ENCODE assay signal across 11 cellular contexts in the genomic region with DNA sequence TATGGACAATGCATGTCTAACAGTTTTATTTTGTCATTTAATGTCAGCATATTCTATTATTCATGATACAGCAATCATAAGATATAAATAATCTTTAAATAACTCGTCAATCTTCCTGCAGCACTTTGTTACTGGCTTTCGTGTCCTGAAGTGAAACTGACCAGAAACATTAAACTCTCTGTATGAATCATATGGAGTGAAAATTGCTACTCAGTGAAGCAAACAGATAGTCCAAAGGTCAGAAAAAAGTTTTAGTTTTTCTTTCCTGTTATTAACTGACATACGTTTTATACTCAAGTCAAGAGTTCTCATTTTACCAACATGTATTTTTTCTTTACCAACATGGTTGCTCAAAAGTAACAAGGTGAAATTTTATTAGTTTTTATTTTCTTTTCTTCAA.
DNase-seq lines count a peak whose midpoint lies in the region; ATAC-seq, FAIRE-seq and TF ChIP-seq lines count a peak whose summit lies in the region.
"Had no signal": no experiment of that assay in that cellular context is flagged by ENCODE, and none has a peak within 500 bp of the region (broad histone marks: within the 10 kb centered on the region; RNA-seq: fewer than 3 reads in every experiment).

No MANE protein-coding gene starts in this region.

- peak overlapping the region; percentile 70 for H3K4me2 ChIP-seq in A549

- 5% methylated on average over 3 of the region's 3 CpGs for WGBS in A549 (ENCODE audit: missing lambda C conversion rate)
- 30 to 49% methylated on average over 3 of the region's 3 CpGs for WGBS in body of pancreas, 2 donors

- POLR2A ChIA-PET in A549 (lab: Yijun Ruan, JAX): no interaction called here

- no peaks in the 10 kb centered on the region for H3K4me1 Mint-ChIP-seq in stimulated activated naive CD8-positive, alpha-beta T cell treated with anti-CD3 and anti-CD28 coated beads, Interleukin-15, amount 100 ng/mL, for 72 hours

- TF ChIP-seq CTCF in A549 (IDR thresholded peaks at IDR 0.05) (no peak), body of pancreas (IDR thresholded peaks at IDR 0.05) (no peak)

- H3K36me3 ChIP-seq in body of pancreas (replicated peaks in 1 of 2; ENCODE audit: insufficient read depth in 1 of 2, low read depth in 2 of 2): no peaks in the 10 kb centered on the region

- H3K27me3 ChIP-seq in body of pancreas: no peaks in the 10 kb centered on the region

- H3K27ac ChIP-seq in A549 (peak overlapping the region; percentile 74; a peak in 5 of 6 replicates), body of pancreas (no peak overlapping the region)

- no peak overlapping the region for H3K4me3 Mint-ChIP-seq in stimulated activated naive CD8-positive, alpha-beta T cell treated with anti-CD3 and anti-CD28 coated beads, Interleukin-15, amount 100 ng/mL, for 72 hours

- ATAC-seq in A549 (peak; percentile 39 to 77; a peak in 3 of 6 replicates), GM19328 (IDR thresholded peaks at IDR 0.05; ENCODE audit: unreplicated experiment) (peak; percentile 70), HG02938 (IDR thresholded peaks at IDR 0.05; ENCODE audit: unreplicated experiment) (peak; percentile 98), body of pancreas (no peak)
- no peak for ATAC-seq in stimulated activated naive CD8-positive, alpha-beta T cell treated with anti-CD3 and anti-CD28 coated beads, Interleukin-15, amount 100 ng/mL, for 72 hours

- H3K4me3 ChIP-seq in A549: no peak overlapping the region
- no peak overlapping the region for H3K4me3 ChIP-seq in body of pancreas

- H3K27ac Mint-ChIP-seq in stimulated activated naive CD8-positive, alpha-beta T cell treated with anti-CD3 and anti-CD28 coated beads, Interleukin-15, amount 100 ng/mL, for 72 hours: no peak overlapping the region

- peak; percentile 4 to 37 for DNase-seq in A549 (ENCODE audit: low read depth in 1 of 2, low spot score in 1 of 2)
- DNase-seq in RCC 7860 (ENCODE audit: low spot score): peak; percentile 83
- no peak for DNase-seq in stimulated activated naive CD8-positive, alpha-beta T cell treated with anti-CD3 and anti-CD28 coated beads, Interleukin-15, amount 100 ng/mL, for 72 hours
- DNase-seq in A172 (ENCODE audit: low spot score): no peak
- DNase-seq in body of pancreas: no peak
- no peak for DNase-seq in NCI-H1694 (lab: John Stamatoyannopoulos, UW)
- DNase-seq: effector CD8-positive, alpha-beta T cell had no signal

- peaks cover 32% of the 10 kb centered on the region for H3K4me1 ChIP-seq in A549
- H3K4me1 ChIP-seq in body of pancreas: no peaks in the 10 kb centered on the region

- CTCF ChIA-PET in A549 (lab: Yijun Ruan, JAX): interaction anchor here (0.8 to 1.2 kb wide), 2 partner anchors 24 to 43 kb away, joined by 3 read pairs; no protein-coding TSS in a partner anchor

- H3K9me3 Mint-ChIP-seq in stimulated activated naive CD8-positive, alpha-beta T cell treated with anti-CD3 and anti-CD28 coated beads, Interleukin-15, amount 100 ng/mL, for 72 hours: no peaks in the 10 kb centered on the region

- intact Hi-C loops in body of pancreas (cut with DNase I): no loop called here

- FAIRE-seq in A549 (lab: Jason Lieb, UNC): no peak
- peak; percentile 98 for FAIRE-seq in RCC 7860 (lab: Jason Lieb, UNC)
- FAIRE-seq: A204.1, H1 had no signal

- TF ChIP-seq EP300 in A549 (IDR thresholded peaks at IDR 0.05): no peak

- no peak for TF ChIP-seq POLR2A in A549 (IDR thresholded peaks at IDR 0.05; ENCODE audit: low read length)
- no peak for TF ChIP-seq POLR2A in body of pancreas (IDR thresholded peaks at IDR 0.05)

- TF ChIP-seq RAD21 in A549 (conservative IDR thresholded peaks at IDR 0.05 in 1 of 2, IDR thresholded peaks at IDR 0.05 in 1 of 2): 0 out of 5 replicates have a peak, but pooled peaks of 1 of the 2 experiments have one; percentile 11

- H3K9me3 ChIP-seq in A549 (no peaks in the 10 kb centered on the region), body of pancreas (no peaks in the 10 kb centered on the region)

- peaks cover 7% of the 10 kb centered on the region for H3K27me3 Mint-ChIP-seq in stimulated activated naive CD8-positive, alpha-beta T cell treated with anti-CD3 and anti-CD28 coated beads, Interleukin-15, amount 100 ng/mL, for 72 hours

TF ChIP-seq in A549, 52 proteins besides CTCF, POLR2A, EP300 and RAD21:
- TF ChIP-seq ZFP36 (IDR thresholded peaks at IDR 0.05; ENCODE audit: borderline replicate concordance, partially characterized antibody): no peak
- TF ChIP-seq, protein P1, sequence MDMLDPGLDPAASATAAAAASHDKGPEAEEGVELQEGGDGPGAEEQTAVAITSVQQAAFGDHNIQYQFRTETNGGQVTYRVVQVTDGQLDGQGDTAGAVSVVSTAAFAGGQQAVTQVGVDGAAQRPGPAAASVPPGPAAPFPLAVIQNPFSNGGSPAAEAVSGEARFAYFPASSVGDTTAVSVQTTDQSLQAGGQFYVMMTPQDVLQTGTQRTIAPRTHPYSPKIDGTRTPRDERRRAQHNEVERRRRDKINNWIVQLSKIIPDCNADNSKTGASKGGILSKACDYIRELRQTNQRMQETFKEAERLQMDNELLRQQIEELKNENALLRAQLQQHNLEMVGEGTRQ (IDR thresholded peaks at IDR 0.05): no peak
- TF ChIP-seq SMC3 (IDR thresholded peaks at IDR 0.05): 0 out of 3 replicates have a peak, but pooled peaks have one; percentile 6
- 0 out of 2 replicates have a peak, but pooled peaks have one; percentile 21 for TF ChIP-seq FOSL2 (IDR thresholded peaks at IDR 0.05)
- peak; percentile 61 for TF ChIP-seq FOSL2 (CRISPR knock-in tag; IDR thresholded peaks at IDR 0.05)
- no peak for TF ChIP-seq TFCP2L1 (CRISPR knock-in tag; IDR thresholded peaks at IDR 0.05)
- no peak for TF ChIP-seq PHF8 (IDR thresholded peaks at IDR 0.05; ENCODE audit: borderline replicate concordance, low read depth)
- TF ChIP-seq, protein P2, sequence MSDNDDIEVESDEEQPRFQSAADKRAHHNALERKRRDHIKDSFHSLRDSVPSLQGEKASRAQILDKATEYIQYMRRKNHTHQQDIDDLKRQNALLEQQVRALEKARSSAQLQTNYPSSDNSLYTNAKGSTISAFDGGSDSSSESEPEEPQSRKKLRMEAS (IDR thresholded peaks at IDR 0.05): no peak
- no peak for TF ChIP-seq JUNB (IDR thresholded peaks at IDR 0.05)
- TF ChIP-seq ATOH8 (CRISPR knock-in tag; IDR thresholded peaks at IDR 0.05; ENCODE audit: low read depth): no peak
- no peak for TF ChIP-seq NR3C1 (IDR thresholded peaks at IDR 0.05)
- TF ChIP-seq FOSB (CRISPR knock-in tag; IDR thresholded peaks at IDR 0.05): no peak
- TF ChIP-seq, protein P3, sequence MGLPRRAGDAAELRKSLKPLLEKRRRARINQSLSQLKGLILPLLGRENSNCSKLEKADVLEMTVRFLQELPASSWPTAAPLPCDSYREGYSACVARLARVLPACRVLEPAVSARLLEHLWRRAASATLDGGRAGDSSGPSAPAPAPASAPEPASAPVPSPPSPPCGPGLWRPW (IDR thresholded peaks at IDR 0.05): no peak

Comparison
In these comparisons a context has a peak if more than half of its experiments do, and no peak if none do; other contexts are left out.
1. ATAC-seq: peak in A549 (2 of 2), GM19328 (single experiment) and HG02938 (single experiment); none in stimulated activated naive CD8-positive, alpha-beta T cell treated with anti-CD3 and anti-CD28 coated beads, Interleukin-15, amount 100 ng/mL, for 72 hours (single experiment) and body of pancreas (single experiment).
2. DNase-seq: peak in A549 (2 of 2) and RCC 7860 (single experiment); none in stimulated activated naive CD8-positive, alpha-beta T cell treated with anti-CD3 and anti-CD28 coated beads, Interleukin-15, amount 100 ng/mL, for 72 hours (0 of 2), A172 (single experiment), body of pancreas (0 of 4) and NCI-H1694 (single experiment).
3. H3K27ac ChIP-seq: peak in A549 (2 of 2); none in body of pancreas (0 of 4).